8 cellular contexts compared by ENCODE assay signal in genomic region chr1:197180252-197180878, GRCh38. TPM values are rescaled to one million over a fixed set of nuclear protein-coding genes. Genes with fewer than 3 reads are reported as not detected.
DNase-seq lines count a peak whose midpoint lies in the region; ATAC-seq and TF ChIP-seq lines count a peak whose summit lies in the region.

No MANE protein-coding gene starts in this region.

- no peak overlapping the region for H3K27ac ChIP-seq in ascending aorta
- H3K27ac ChIP-seq in upper lobe of right lung = no peak overlapping the region

- peak; percentile 41 for DNase-seq in CD1c-positive myeloid dendritic cell (ENCODE audit: extremely low spot score)
- DNase-seq in NCI-H226 = peak; percentile 72
- no peak for DNase-seq in ascending aorta (ENCODE audit: low spot score in 2 of 2)
- peak; percentile 74 for DNase-seq in iris pigment epithelial cell (ENCODE audit: low read depth)
- no peak for DNase-seq in upper lobe of right lung
- DNase-seq in activated naive CD4-positive, alpha-beta T cell (lab: John Stamatoyannopoulos, UW) = no peak

- no peak overlapping the region for H3K4me3 ChIP-seq in ascending aorta
- no peak overlapping the region for H3K4me3 ChIP-seq in upper lobe of right lung

- peaks cover 5 to 41% of the 10 kb centered on the region in 2 donors for H3K36me3 ChIP-seq in ascending aorta
- H3K36me3 ChIP-seq in upper lobe of right lung = peaks cover 73% of the 10 kb centered on the region

- peak; percentile 48 for ATAC-seq in GM18858 (IDR thresholded peaks at IDR 0.05; ENCODE audit: unreplicated experiment)
- peak; percentile 51 for ATAC-seq in HG03066 (IDR thresholded peaks at IDR 0.05; ENCODE audit: low read depth, unreplicated experiment)
- peak; percentile 66 for ATAC-seq in upper lobe of right lung

- TF ChIP-seq CTCF in ascending aorta (IDR thresholded peaks at IDR 0.05) (peak; percentile 14 to 61 (median 24)), upper lobe of right lung (IDR thresholded peaks at IDR 0.05) (peak; percentile 56)

- H3K9me3 ChIP-seq in ascending aorta = no peaks in the 10 kb centered on the region
- no peaks in the 10 kb centered on the region for H3K9me3 ChIP-seq in upper lobe of right lung

- H3K4me1 ChIP-seq in ascending aorta (no peaks in the 10 kb centered on the region), upper lobe of right lung (no peaks in the 10 kb centered on the region)

- H3K27me3 ChIP-seq in ascending aorta = no peaks in the 10 kb centered on the region
- no peaks in the 10 kb centered on the region for H3K27me3 ChIP-seq in upper lobe of right lung

- intact Hi-C loops in ascending aorta (cut with DNase I) (loop anchor here (2.0 kb wide), 1 partner anchor 176 kb away; no protein-coding TSS in a partner anchor), upper lobe of right lung (cut with DNase I) (no loop called here)

RNA-seq across cellular contexts. Expression of gene ZBTB41, which starts 20.7 kb away (rescaled TPM):
- total RNA-seq in ascending aorta (1.9 TPM), upper lobe of right lung (14.5 TPM)

RNA-seq across cellular contexts. Expression of gene ASPM, which starts 33.9 kb away (rescaled TPM):
- not detected for total RNA-seq in ascending aorta
- 0.46 TPM for total RNA-seq in upper lobe of right lung

Comparison
In these comparisons a context has a peak if more than half of its experiments do, and no peak if none do; other contexts are left out.
1. DNase-seq: peak in CD1c-positive myeloid dendritic cell (single experiment), NCI-H226 (single experiment) and iris pigment epithelial cell (single experiment); none in ascending aorta (0 of 2), upper lobe of right lung (single experiment) and activated naive CD4-positive, alpha-beta T cell (0 of 4).
2. Peak in every context shown above with its lines, with median percentiles within 50 percentile points of each other: ATAC-seq.